ENCODE assay signal across 26 cellular contexts in genomic region chr6:25925808-25926325, GRCh38. TPM values are rescaled to one million over a fixed set of nuclear protein-coding genes. Genes with fewer than 3 reads are reported as not detected.
"Had no signal": no experiment of that assay in that cellular context is flagged by ENCODE, and none has a peak within 500 bp of the region (broad histone marks: within the 10 kb centered on the region; RNA-seq: fewer than 3 reads in every experiment).

No MANE protein-coding gene starts in this region.

- ATAC-seq: activated T-cell treated with anti-CD3 and anti-CD28 coated beads, Interleukin-2, amount 50 U/mL, for 72 hours; foreskin keratinocyte; left lung; naive thymus-derived CD8-positive, alpha-beta T cell; sciatic nerve; stimulated activated naive B cell treated with anti-CD40 and anti-IgM and Interleukin-4, amounts not matched to agents 10 μg/mL and 1 μg/mL and 100 μg/mL, for 72 hours had no signal

- H3K36me3 Mint-ChIP-seq: activated CD4-positive, alpha-beta memory T cell treated with anti-CD3 and anti-CD28 coated beads for 36 hours; activated naive CD4-positive, alpha-beta T cell treated with anti-CD3 and anti-CD28 coated beads, Interleukin-2, amount 10 ng/mL, durations not matched to agents 7 days and 5 days; naive thymus-derived CD8-positive, alpha-beta T cell; neural progenitor cell; stimulated activated naive B cell treated with anti-CD40 and anti-IgM and Interleukin-4, amounts not matched to agents 10 μg/mL and 1 μg/mL and 100 μg/mL, for 72 hours had no signal

- H3K4me1 Mint-ChIP-seq: activated naive CD4-positive, alpha-beta T cell treated with anti-CD3 and anti-CD28 coated beads, Interleukin-2, amount 10 ng/mL, durations not matched to agents 7 days and 5 days; endodermal cell; naive thymus-derived CD8-positive, alpha-beta T cell; neural progenitor cell; stimulated activated naive B cell treated with anti-CD40 and anti-IgM and Interleukin-4, amounts not matched to agents 10 μg/mL and 1 μg/mL and 100 μg/mL, for 72 hours had no signal

- H3K4me3 ChIP-seq: coronary artery, left lung, neural progenitor cell, testis, uterus had no signal

- H3K27me3 Mint-ChIP-seq: activated naive CD4-positive, alpha-beta T cell treated with anti-CD3 and anti-CD28 coated beads, Interleukin-2, amount 10 ng/mL, durations not matched to agents 7 days and 5 days; naive thymus-derived CD8-positive, alpha-beta T cell; stimulated activated naive B cell treated with anti-CD40 and anti-IgM and Interleukin-4, amounts not matched to agents 10 μg/mL and 1 μg/mL and 100 μg/mL, for 72 hours had no signal

- H3K9me3 Mint-ChIP-seq: activated CD4-positive, alpha-beta memory T cell treated with anti-CD3 and anti-CD28 coated beads for 36 hours; activated naive CD4-positive, alpha-beta T cell treated with anti-CD3 and anti-CD28 coated beads, Interleukin-2, amount 10 ng/mL, durations not matched to agents 7 days and 5 days; activated T-cell treated with anti-CD3 and anti-CD28 coated beads, Interleukin-2, amount 50 U/mL, for 72 hours; endodermal cell; naive thymus-derived CD8-positive, alpha-beta T cell; neural progenitor cell; stimulated activated naive B cell treated with anti-CD40 and anti-IgM and Interleukin-4, amounts not matched to agents 10 μg/mL and 1 μg/mL and 100 μg/mL, for 72 hours had no signal

- H3K4me3 Mint-ChIP-seq: activated CD4-positive, alpha-beta memory T cell treated with anti-CD3 and anti-CD28 coated beads for 36 hours; activated naive CD4-positive, alpha-beta T cell treated with anti-CD3 and anti-CD28 coated beads, Interleukin-2, amount 10 ng/mL, durations not matched to agents 7 days and 5 days; activated T-cell treated with anti-CD3 and anti-CD28 coated beads, Interleukin-2, amount 50 U/mL, for 72 hours; endodermal cell; naive thymus-derived CD8-positive, alpha-beta T cell; neural progenitor cell; stimulated activated naive B cell treated with anti-CD40 and anti-IgM and Interleukin-4, amounts not matched to agents 10 μg/mL and 1 μg/mL and 100 μg/mL, for 72 hours had no signal

- H3K27ac Mint-ChIP-seq: activated CD4-positive, alpha-beta memory T cell treated with anti-CD3 and anti-CD28 coated beads for 36 hours; activated naive CD4-positive, alpha-beta T cell treated with anti-CD3 and anti-CD28 coated beads, Interleukin-2, amount 10 ng/mL, durations not matched to agents 7 days and 5 days; activated T-cell treated with anti-CD3 and anti-CD28 coated beads, Interleukin-2, amount 50 U/mL, for 72 hours; endodermal cell; naive thymus-derived CD8-positive, alpha-beta T cell; neural progenitor cell; stimulated activated naive B cell treated with anti-CD40 and anti-IgM and Interleukin-4, amounts not matched to agents 10 μg/mL and 1 μg/mL and 100 μg/mL, for 72 hours had no signal

- DNase-seq: activated CD4-positive, alpha-beta memory T cell treated with anti-CD3 and anti-CD28 coated beads for 36 hours; activated CD4-positive, alpha-beta T cell treated with anti-CD3 and anti-CD28 coated beads for 4 hours; activated CD4-positive, CD25-positive, alpha-beta regulatory T cell; activated effector memory CD4-positive, alpha-beta T cell treated with Interleukin-2 at 50 U/mL for 16 hours; activated naive CD4-positive, alpha-beta T cell treated with anti-CD3 and anti-CD28 coated beads, Interleukin-2, amount 10 ng/mL, durations not matched to agents 7 days and 5 days; activated T-cell treated with anti-CD3 and anti-CD28 coated beads, Interleukin-2, amount 50 U/mL, for 72 hours; cerebellar nuclear complex; endodermal cell; foreskin keratinocyte; hippocampal formation; kidney glomerular epithelial cell; left lung; naive thymus-derived CD8-positive, alpha-beta T cell; posterior cingulate gyrus; stimulated activated CD4-positive, alpha-beta T cell treated with anti-CD3 and anti-CD28 coated beads, Interleukin-2, amount 100 ng/mL, for 48 hours; stimulated activated CD8-positive, alpha-beta memory T cell treated with anti-CD3 and anti-CD28 coated beads, Interleukin-4, amount 100 ng/mL, for 48 hours; stimulated activated naive B cell treated with anti-CD40 and anti-IgM and Interleukin-4, amounts not matched to agents 10 μg/mL and 1 μg/mL and 100 μg/mL, for 72 hours; testis; trophoblast cell; uterus had no signal

RNA-seq across cellular contexts. Expression of gene SLC17A2, which starts 4.6 kb away (rescaled TPM):
- total RNA-seq: activated CD4-positive, alpha-beta memory T cell treated with anti-CD3 and anti-CD28 coated beads for 36 hours; activated T-cell treated with anti-CD3 and anti-CD28 coated beads, Interleukin-2, amount 50 U/mL, for 72 hours; endodermal cell; foreskin keratinocyte; left lung; lung microvascular endothelial cell; naive thymus-derived CD8-positive, alpha-beta T cell; omental fat pad; sciatic nerve; T-helper 2 cell treated with Interferon-gamma antibody and Interleukin-4, amounts not matched to agents 100 ng/mL and 5 ng/mL, for 36 hours; uterus had no signal

RNA-seq across cellular contexts. Expression of gene SLC17A3, which starts 51.8 kb away (rescaled TPM):
- total RNA-seq: endodermal cell; foreskin keratinocyte; lung microvascular endothelial cell; naive thymus-derived CD8-positive, alpha-beta T cell; omental fat pad; sciatic nerve; uterus had no signal
